9 cellular contexts compared by ENCODE assay signal in the genomic region with DNA sequence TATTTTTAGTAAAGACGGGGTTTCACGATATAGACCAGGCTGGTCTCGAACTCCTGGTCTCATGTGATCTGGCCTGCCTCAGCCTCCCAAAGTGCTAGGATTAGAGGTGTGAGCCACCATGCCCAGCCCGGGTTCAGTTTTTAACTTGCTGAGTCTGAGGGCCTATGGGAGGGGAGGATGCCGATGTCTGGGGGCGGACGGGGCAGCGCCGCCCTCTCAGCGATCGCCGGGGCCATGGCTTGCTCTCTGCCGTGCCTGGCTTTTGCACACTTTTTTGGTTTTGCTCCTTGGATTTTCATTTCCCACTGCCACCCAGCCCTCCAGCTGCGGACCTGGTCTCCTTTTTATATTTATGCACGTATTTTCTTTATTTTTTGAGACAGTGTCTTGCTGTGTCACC. TPM values are rescaled to one million over a fixed set of nuclear protein-coding genes. Genes with fewer than 3 reads are reported as not detected.
"Had no signal": no experiment of that assay in that cellular context is flagged by ENCODE, and none has a peak within 500 bp of the region (broad histone marks: within the 10 kb centered on the region; RNA-seq: fewer than 3 reads in every experiment).

No MANE protein-coding gene starts in this region.

- H3K9me3 Mint-ChIP-seq: HFFc6 had no signal

- H3K4me1 ChIP-seq: HAP-1 had no signal

- H3K9ac ChIP-seq: GM23248 had no signal

- H2AFZ ChIP-seq: GM23248, GM23338 had no signal

- H3K27ac Mint-ChIP-seq: GM23338, H9, HFFc6 had no signal

- H3K4me1 Mint-ChIP-seq: GM23338 had no signal

- H3K36me3 ChIP-seq: HAP-1 had no signal

- H3K9me3 ChIP-seq: HAP-1 had no signal

- DNase-seq: GM23248, GOT3, H7, H9, HCEC 1CT, HFFc6 had no signal

- H3K4me2 ChIP-seq: GM23338 had no signal

- H3K27ac ChIP-seq: GM23248 had no signal

- H3K4me3 ChIP-seq: GM23248, GM23338, HAP-1 had no signal

- H3K4me3 Mint-ChIP-seq: GM23338, H9, HFFc6 had no signal

RNA-seq across cellular contexts. Expression of a gene that starts 15.2 kb away (rescaled TPM):
- total RNA-seq: GM23248, H4, HFFc6 had no signal
